Comparison of ENCODE assay signal across 30 cellular contexts in genomic region chr2:45176399-45176798, GRCh38.
DNase-seq lines count a peak whose midpoint lies in the region; ATAC-seq, FAIRE-seq and TF ChIP-seq lines count a peak whose summit lies in the region.
"Had no signal": no experiment of that assay in that cellular context is flagged by ENCODE, and none has a peak within 500 bp of the region (broad histone marks: within the 10 kb centered on the region; RNA-seq: fewer than 3 reads in every experiment).

No MANE protein-coding gene starts in this region.

- TF ChIP-seq CTCF in RWPE1 (conservative IDR thresholded peaks at IDR 0.05; ENCODE audit: low read depth) (no peak), endodermal cell (conservative IDR thresholded peaks at IDR 0.05) (no peak), omental fat pad (IDR thresholded peaks at IDR 0.05) (no peak)

- ATAC-seq in omental fat pad (ENCODE audit: low FRiP score), result peak; percentile 34
- no peak for ATAC-seq in HG02623 (IDR thresholded peaks at IDR 0.05; ENCODE audit: unreplicated experiment)
- ATAC-seq in HG02571 (IDR thresholded peaks at IDR 0.05; ENCODE audit: unreplicated experiment), result no peak
- ATAC-seq: gastroesophageal sphincter, Right ventricle myocardium inferior, sciatic nerve had no signal

- H3K27ac ChIP-seq in RWPE1 (peak overlapping the region; percentile 56), endodermal cell (ENCODE audit: low read depth, low read length) (no peak overlapping the region)
- H3K27ac ChIP-seq: 22Rv1, ascending aorta, gastroesophageal sphincter, left ventricle myocardium inferior, prostate gland, stomach had no signal

- POLR2A ChIA-PET in RWPE1 (lab: Yijun Ruan, JAX; ENCODE audit: low non-redundant PET), result no interaction called here

- peaks cover 47% of the 10 kb centered on the region for H3K27me3 ChIP-seq in endodermal cell (ENCODE audit: control insufficient read depth, insufficient read depth, low read length, poor library complexity, severe bottlenecking)
- H3K27me3 ChIP-seq: ascending aorta had no signal

- H3K36me3 Mint-ChIP-seq in endodermal cell (ENCODE audit: low read depth), result no peaks in the 10 kb centered on the region
- H3K36me3 Mint-ChIP-seq: activated naive CD8-positive, alpha-beta T cell treated with anti-CD3 and anti-CD28 coated beads, Interleukin-2, amount 10 ng/mL, durations not matched to agents 7 days and 5 days had no signal

- DNase-seq in NCI-H2196 (lab: John Stamatoyannopoulos, UW; ENCODE audit: unreplicated experiment) (peak; percentile 13), NCI-H2196 treated with DMSO at 0.1 percent for 48 hours (lab: John Stamatoyannopoulos, UW; ENCODE audit: unreplicated experiment) (no peak), RWPE1 (ENCODE audit: low spot score) (no peak), endodermal cell (peak; percentile 74), omental fat pad (ENCODE audit: low spot score) (no peak), HTR-8/SVneo (ENCODE audit: insufficient read length, low spot score) (no peak)
- DNase-seq: activated CD4-positive, alpha-beta T cell treated with anti-CD3 and anti-CD28 coated beads, Interleukin-2, amount 50 U/mL, for 4 hours; activated gamma-delta T cell treated with Interleukin-2 at 50 U/mL for 16 hours; activated naive CD8-positive, alpha-beta T cell treated with anti-CD3 and anti-CD28 coated beads, Interleukin-2, amount 10 ng/mL, durations not matched to agents 7 days and 5 days; activated T-cell treated with anti-CD3 and anti-CD28 coated beads, Interleukin-2, amount 50 U/mL, for 48 hours; DND-41; hypothalamus; KBM-7; left ventricle myocardium inferior; NCI-H1092 treated with DMSO at 0.1 percent for 48 hours; NCI-H2029; SK-N-SH; stimulated activated CD4-positive, alpha-beta T cell treated with anti-CD3 and anti-CD28 coated beads, Interleukin-4, amount 100 ng/mL, for 1 hour; stomach had no signal

- peaks cover 56% of the 10 kb centered on the region for H3K27me3 Mint-ChIP-seq in endodermal cell (ENCODE audit: insufficient read depth)

- no peak overlapping the region for H3K4me3 ChIP-seq in endodermal cell (ENCODE audit: low read length)
- H3K4me3 ChIP-seq: ascending aorta, gastroesophageal sphincter, left ventricle myocardium inferior, prostate gland, stomach had no signal

- H3K9ac ChIP-seq in endodermal cell (ENCODE audit: extremely low read depth, low read length, poor library complexity, severe bottlenecking), result no peak overlapping the region
- H3K9ac ChIP-seq: SK-N-SH had no signal

- no peak overlapping the region for H3K27ac Mint-ChIP-seq in endodermal cell
- H3K27ac Mint-ChIP-seq: activated naive CD8-positive, alpha-beta T cell treated with anti-CD3 and anti-CD28 coated beads, Interleukin-2, amount 10 ng/mL, durations not matched to agents 7 days and 5 days had no signal

- peaks cover 2% of the 10 kb centered on the region for H3K4me1 Mint-ChIP-seq in endodermal cell
- H3K4me1 Mint-ChIP-seq: activated naive CD8-positive, alpha-beta T cell treated with anti-CD3 and anti-CD28 coated beads, Interleukin-2, amount 10 ng/mL, durations not matched to agents 7 days and 5 days; central memory CD8-positive, alpha-beta T cell had no signal

- H3K4me3 Mint-ChIP-seq in endodermal cell, result no peak overlapping the region
- H3K4me3 Mint-ChIP-seq: activated naive CD8-positive, alpha-beta T cell treated with anti-CD3 and anti-CD28 coated beads, Interleukin-2, amount 10 ng/mL, durations not matched to agents 7 days and 5 days; central memory CD8-positive, alpha-beta T cell had no signal

- no peaks in the 10 kb centered on the region for H3K9me3 Mint-ChIP-seq in endodermal cell

- no peak for FAIRE-seq in HTR-8/SVneo (lab: Jason Lieb, UNC)
- FAIRE-seq: islet of Langerhans, urothelium cell line had no signal

- no peaks in the 10 kb centered on the region for H3K4me1 ChIP-seq in endodermal cell (ENCODE audit: control insufficient read depth, insufficient read depth, low read length)
- H3K4me1 ChIP-seq: ascending aorta, gastroesophageal sphincter, left ventricle myocardium inferior, prostate gland, stomach had no signal

- no peaks in the 10 kb centered on the region for H3K9me3 ChIP-seq in endodermal cell (ENCODE audit: control insufficient read depth, low read length)
- H3K9me3 ChIP-seq: ascending aorta, gastroesophageal sphincter, prostate gland, SK-N-SH, stomach had no signal

- CTCF ChIA-PET in RWPE1 (lab: Yijun Ruan, JAX), result no interaction called here

- H3K36me3 ChIP-seq in endodermal cell (ENCODE audit: control insufficient read depth, insufficient read depth, low read length), result no peaks in the 10 kb centered on the region
- H3K36me3 ChIP-seq: ascending aorta, gastroesophageal sphincter, left ventricle myocardium inferior, prostate gland, stomach had no signal

Comparison
In these comparisons a context has a peak if more than half of its experiments do, and no peak if none do; other contexts are left out.
1. DNase-seq: peak in NCI-H2196 (single experiment) and endodermal cell (single experiment); none in NCI-H2196 treated with DMSO at 0.1 percent for 48 hours (single experiment), RWPE1 (single experiment), omental fat pad (single experiment) and HTR-8/SVneo (single experiment).